8 cellular contexts compared by ENCODE assay signal in the genomic region with DNA sequence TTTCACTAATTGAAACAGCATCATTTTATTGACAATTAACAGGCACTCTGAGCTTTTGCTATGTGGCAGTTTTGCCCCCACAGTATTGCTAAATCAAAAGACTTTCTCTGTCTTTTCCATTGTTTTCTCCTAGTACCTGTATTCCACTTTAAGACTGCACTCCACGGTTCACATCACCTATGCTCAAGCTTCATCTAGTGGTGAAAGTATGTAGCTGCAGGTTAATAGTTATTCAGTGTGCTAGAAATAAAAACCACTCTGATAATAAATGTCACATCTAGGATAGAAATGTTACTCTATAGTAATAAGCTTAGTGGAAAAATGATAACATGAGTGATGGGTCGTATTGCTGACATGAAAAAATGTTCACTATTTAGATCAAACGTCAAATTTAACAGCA. TPM values are rescaled to one million over a fixed set of nuclear protein-coding genes. Genes with fewer than 3 reads are reported as not detected.
DNase-seq lines count a peak whose midpoint lies in the region; ATAC-seq, FAIRE-seq and TF ChIP-seq lines count a peak whose summit lies in the region.

No MANE protein-coding gene starts in this region.

- H3K36me3 ChIP-seq in bronchial epithelial cell (ENCODE audit: control insufficient read depth, insufficient read depth, low read length) (peaks cover 6% of the 10 kb centered on the region), pancreas (peaks cover 0 to 4% (median 0%) of the 10 kb centered on the region in 3 donors), stomach (peaks cover 0 to 32% (median 15%) of the 10 kb centered on the region in 4 donors)

- H3K4me3 ChIP-seq in LNCaP clone FGC (ENCODE audit: low read depth, low read length), result no peak overlapping the region
- H3K4me3 ChIP-seq in bronchial epithelial cell (ENCODE audit: low read depth, low read length), result no peak overlapping the region
- H3K4me3 ChIP-seq in pancreas, result no peak overlapping the region
- no peak overlapping the region for H3K4me3 ChIP-seq in stomach

- intact Hi-C loops in pancreas (cut with DNase I), result no loop called here
- intact Hi-C loops in stomach (cut with DNase I; ENCODE audit: low total_unique reads), result no loop called here

- ATAC-seq in GM21528 (IDR thresholded peaks at IDR 0.05; ENCODE audit: low FRiP score, unreplicated experiment) (peak; percentile 61), pancreas (peak in 3 of 4 donors; percentile 46 to 78 (median 62))

- no peaks in the 10 kb centered on the region for H3K4me1 ChIP-seq in pancreas
- no peaks in the 10 kb centered on the region for H3K4me1 ChIP-seq in stomach

- TF ChIP-seq POLR2A in stomach (IDR thresholded peaks at IDR 0.05), result no peak

- DNase-seq in ELR (ENCODE audit: low read depth) (peak; percentile 34), LNCaP clone FGC (ENCODE audit: low read depth) (no peak), bronchial epithelial cell (ENCODE audit: low read depth) (peak; percentile 26), pancreas (no peak), stomach (no peak), NCI-H524 treated with DMSO at 0.1 percent for 48 hours (lab: John Stamatoyannopoulos, UW) (no peak), hippocampal formation (lab: John Stamatoyannopoulos, UW) (no peak)

- TF ChIP-seq CTCF in LNCaP clone FGC (IDR thresholded peaks at IDR 0.05; ENCODE audit: control insufficient read depth, extremely low read depth, insufficient read depth) (peak; percentile 68), bronchial epithelial cell (IDR thresholded peaks at IDR 0.05; ENCODE audit: insufficient read depth, low read length, severe bottlenecking) (peak; percentile 32), pancreas (IDR thresholded peaks at IDR 0.05) (peak in 2 of 4 donors; percentile 19 to 35), stomach (IDR thresholded peaks at IDR 0.05) (peak in 3 of 7 experiments; percentile 12 to 37 (median 22))

- H3K27me3 ChIP-seq in bronchial epithelial cell (ENCODE audit: control insufficient read depth, insufficient read depth, low read length) (no peaks in the 10 kb centered on the region), pancreas (no peaks in the 10 kb centered on the region), stomach (no peaks in the 10 kb centered on the region)

- H3K27ac ChIP-seq in pancreas, result no peak overlapping the region
- H3K27ac ChIP-seq in stomach, result no peak overlapping the region

- no peak for TF ChIP-seq EP300 in stomach (IDR thresholded peaks at IDR 0.05)

- 27 to 30% methylated on average over 3 of the region's 3 CpGs for WGBS in pancreas, 2 donors
- 52 to 63% (median 56%) methylated on average over 3 of the region's 3 CpGs for WGBS in stomach, 5 donors

- FAIRE-seq in bronchial epithelial cell (lab: Jason Lieb, UNC), result no peak
- FAIRE-seq in pancreas (lab: Jason Lieb, UNC), result no peak

- H3K9me3 ChIP-seq in pancreas (no peaks in the 10 kb centered on the region), stomach (no peaks in the 10 kb centered on the region)

RNA-seq across cellular contexts. Expression of a gene that starts 24.6 kb away (rescaled TPM):
- total RNA-seq in bronchial epithelial cell (17.9 and 18.2 TPM in 2 replicates), pancreas (1 to 10 TPM; 2.1 to 7.9 (median 3.5) TPM), stomach (100 to 1,000 TPM in 1 of 5 donors, 10 to 100 TPM in 3, 1 to 10 TPM in 1; 2.2 to 134 (median 22.8) TPM)
- polyA plus RNA-seq in pancreas (1 to 10 TPM; 2.4 to 6.7 TPM), stomach (10 to 100 TPM in 1 of 3 donors, 1 to 10 TPM in 2; 4.9 to 10.2 (median 8.9) TPM)

RNA-seq across cellular contexts. Expression of a gene that starts 25.7 kb away (rescaled TPM):
- total RNA-seq in bronchial epithelial cell (107 and 133 TPM in 2 replicates), pancreas (10 to 100 TPM; 22.3 to 44.7 (median 32.1) TPM), stomach (100 to 1,000 TPM in 2 of 5 donors, 10 to 100 TPM in 3; 69.8 to 185 (median 98.2) TPM)
- polyA plus RNA-seq in pancreas (10 to 100 TPM in 1 of 2 donors, 1 to 10 TPM in 1; 8.7 to 20.2 TPM), stomach (10 to 100 TPM; 11.3 to 25.1 (median 23.0) TPM)

Comparison
In these comparisons a context has a peak if more than half of its experiments do, and no peak if none do; other contexts are left out.
1. DNase-seq: peak in ELR (single experiment) and bronchial epithelial cell (single experiment); none in LNCaP clone FGC (single experiment), pancreas (0 of 6), stomach (single experiment), NCI-H524 treated with DMSO at 0.1 percent for 48 hours (single experiment) and hippocampal formation (0 of 2).